In genomic region chr10:3173173-3173878, GRCh38 we compare ENCODE assay signal across 8 cellular contexts. TPM values are rescaled to one million over a fixed set of nuclear protein-coding genes. Genes with fewer than 3 reads are reported as not detected.
DNase-seq lines count a peak whose midpoint lies in the region; ATAC-seq, FAIRE-seq and TF ChIP-seq lines count a peak whose summit lies in the region.

No MANE protein-coding gene starts in this region.

- no peak for TF ChIP-seq CTCF in vagina (IDR thresholded peaks at IDR 0.05)

- H3K27ac ChIP-seq in mesodermal cell (ENCODE audit: low read depth, low read length, severe bottlenecking): no peak overlapping the region
- H3K27ac ChIP-seq in vagina: peak overlapping the region; percentile 90

- H3K9me3 ChIP-seq in mesodermal cell (ENCODE audit: control insufficient read depth, low read length) (peaks cover 5% of the 10 kb centered on the region), vagina (no peaks in the 10 kb centered on the region)

- TF ChIP-seq POLR2A in vagina (IDR thresholded peaks at IDR 0.05): no peak

- FAIRE-seq in frontal cortex (lab: Jason Lieb, UNC): no peak

- H3K4me1 ChIP-seq in mesodermal cell (ENCODE audit: control insufficient read depth, insufficient read depth, low read length, poor library complexity, severe bottlenecking): no peaks in the 10 kb centered on the region
- peaks cover 15% of the 10 kb centered on the region for H3K4me1 ChIP-seq in vagina

- intact Hi-C loops in vagina (cut with DNase I): no loop called here

- H3K4me3 ChIP-seq in mesodermal cell (ENCODE audit: extremely low read depth, insufficient read depth, low read length, poor library complexity, severe bottlenecking) (peak overlapping the region; percentile 31), vagina (peak overlapping the region; percentile 74 to 97)

- H3K36me3 ChIP-seq in mesodermal cell (ENCODE audit: control insufficient read depth, insufficient read depth, low read length) (peaks cover 24% of the 10 kb centered on the region), vagina (peaks cover 0 to 19% of the 10 kb centered on the region in 2 donors)

- peak; percentile 12 for ATAC-seq in HG02840 (IDR thresholded peaks at IDR 0.05; ENCODE audit: low FRiP score, unreplicated experiment)

- 61 to 67% methylated on average over 13 to 22 of the region's 26 CpGs for WGBS in mesodermal cell (ENCODE audit: insufficient coverage in 2 of 2), 2 experiments

- DNase-seq in stimulated activated CD4-positive, alpha-beta T cell treated with anti-CD3 and anti-CD28 coated beads, Interleukin-4, amount 100 ng/mL, for 48 hours (ENCODE audit: low read depth in 2 of 2): peak; percentile 69 to 77
- no peak for DNase-seq in stimulated activated CD4-positive, alpha-beta T cell treated with anti-CD3 and anti-CD28 coated beads, Interleukin-4, amount 100 ng/mL, for 24 hours
- peak; percentile 96 for DNase-seq in NCI-H345 (lab: John Stamatoyannopoulos, UW)
- DNase-seq in cerebellum (ENCODE audit: low spot score): peak; percentile 78
- DNase-seq in vagina (ENCODE audit: extremely low spot score in 2 of 2): no peak
- DNase-seq in frontal cortex (ENCODE audit: low spot score in 2 of 2): no peak

- no peaks in the 10 kb centered on the region for H3K27me3 ChIP-seq in vagina

RNA-seq across cellular contexts. Expression of gene PITRM1, which starts 0.7 kb away (rescaled TPM):
- total RNA-seq in cerebellum: 53.3 TPM
- 49.5 TPM for polyA plus RNA-seq in mesodermal cell (2013, experiment 1 of 2)
- polyA plus RNA-seq in mesodermal cell (2013, experiment 2 of 2): 49.9 TPM
- total RNA-seq in vagina: 58.9 TPM
- 55.0 TPM for total RNA-seq in frontal cortex

Comparison
In these comparisons a context has a peak if more than half of its experiments do, and no peak if none do; other contexts are left out.
1. DNase-seq: peak in stimulated activated CD4-positive, alpha-beta T cell treated with anti-CD3 and anti-CD28 coated beads, Interleukin-4, amount 100 ng/mL, for 48 hours (2 of 2), NCI-H345 (single experiment) and cerebellum (single experiment); none in stimulated activated CD4-positive, alpha-beta T cell treated with anti-CD3 and anti-CD28 coated beads, Interleukin-4, amount 100 ng/mL, for 24 hours (single experiment), vagina (0 of 2) and frontal cortex (0 of 2).